Comparison of ENCODE assay signal across 1 cellular context in the genomic region with DNA sequence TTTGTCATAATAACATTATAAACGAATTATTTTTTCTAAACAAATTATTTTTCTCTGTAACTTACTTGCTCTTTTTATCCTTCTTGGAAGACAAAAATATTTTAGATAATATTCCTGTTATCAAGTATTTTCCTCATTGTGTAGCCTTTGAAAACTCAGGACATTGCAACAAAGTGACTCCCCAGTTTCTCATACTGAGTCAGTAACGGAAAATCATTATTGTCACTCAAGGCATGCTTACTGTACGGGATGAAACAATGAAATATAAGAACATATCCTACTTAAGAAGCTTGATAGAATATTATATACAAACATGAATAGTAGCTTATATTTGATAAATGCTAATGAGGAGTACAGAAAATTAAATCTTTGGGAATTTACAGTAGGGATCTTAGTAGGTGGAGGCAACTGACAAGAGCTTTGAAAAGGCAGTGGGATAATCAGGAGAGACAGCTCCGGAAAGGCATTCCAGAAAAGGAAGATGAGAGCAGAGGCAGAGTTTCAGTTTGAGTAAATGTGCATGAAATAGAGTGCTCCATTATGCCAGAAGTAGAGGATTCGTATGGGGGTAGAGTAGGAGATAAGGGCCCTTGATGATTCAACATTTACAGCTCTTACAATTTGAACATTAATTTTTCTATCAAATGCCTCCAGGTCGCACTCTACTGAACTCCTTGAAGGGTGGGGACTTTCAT.
TF ChIP-seq lines count a peak whose summit lies in the region.

No MANE protein-coding gene starts in this region.

TF ChIP-seq in K562, 482 proteins besides CTCF, POLR2A, EP300 and RAD21 (continues in another document):
- TF ChIP-seq FOSL1 (tag; conservative IDR thresholded peaks at IDR 0.05) = 0 out of 2 replicates have a peak, but pooled peaks have one; percentile 21
- TF ChIP-seq POLR2AphosphoS2 (IDR thresholded peaks at IDR 0.05; ENCODE audit: low read length) = no peak
- no peak for TF ChIP-seq ZNF57 (CRISPR knock-in tag; IDR thresholded peaks at IDR 0.05)
- TF ChIP-seq USF1 (CRISPR knock-in tag; IDR thresholded peaks at IDR 0.05) = no peak
- TF ChIP-seq NFE2 (IDR thresholded peaks at IDR 0.05; ENCODE audit: low read depth) = peak; percentile 21; the same call in 1 of the 2 replicates
- TF ChIP-seq, protein P1, sequence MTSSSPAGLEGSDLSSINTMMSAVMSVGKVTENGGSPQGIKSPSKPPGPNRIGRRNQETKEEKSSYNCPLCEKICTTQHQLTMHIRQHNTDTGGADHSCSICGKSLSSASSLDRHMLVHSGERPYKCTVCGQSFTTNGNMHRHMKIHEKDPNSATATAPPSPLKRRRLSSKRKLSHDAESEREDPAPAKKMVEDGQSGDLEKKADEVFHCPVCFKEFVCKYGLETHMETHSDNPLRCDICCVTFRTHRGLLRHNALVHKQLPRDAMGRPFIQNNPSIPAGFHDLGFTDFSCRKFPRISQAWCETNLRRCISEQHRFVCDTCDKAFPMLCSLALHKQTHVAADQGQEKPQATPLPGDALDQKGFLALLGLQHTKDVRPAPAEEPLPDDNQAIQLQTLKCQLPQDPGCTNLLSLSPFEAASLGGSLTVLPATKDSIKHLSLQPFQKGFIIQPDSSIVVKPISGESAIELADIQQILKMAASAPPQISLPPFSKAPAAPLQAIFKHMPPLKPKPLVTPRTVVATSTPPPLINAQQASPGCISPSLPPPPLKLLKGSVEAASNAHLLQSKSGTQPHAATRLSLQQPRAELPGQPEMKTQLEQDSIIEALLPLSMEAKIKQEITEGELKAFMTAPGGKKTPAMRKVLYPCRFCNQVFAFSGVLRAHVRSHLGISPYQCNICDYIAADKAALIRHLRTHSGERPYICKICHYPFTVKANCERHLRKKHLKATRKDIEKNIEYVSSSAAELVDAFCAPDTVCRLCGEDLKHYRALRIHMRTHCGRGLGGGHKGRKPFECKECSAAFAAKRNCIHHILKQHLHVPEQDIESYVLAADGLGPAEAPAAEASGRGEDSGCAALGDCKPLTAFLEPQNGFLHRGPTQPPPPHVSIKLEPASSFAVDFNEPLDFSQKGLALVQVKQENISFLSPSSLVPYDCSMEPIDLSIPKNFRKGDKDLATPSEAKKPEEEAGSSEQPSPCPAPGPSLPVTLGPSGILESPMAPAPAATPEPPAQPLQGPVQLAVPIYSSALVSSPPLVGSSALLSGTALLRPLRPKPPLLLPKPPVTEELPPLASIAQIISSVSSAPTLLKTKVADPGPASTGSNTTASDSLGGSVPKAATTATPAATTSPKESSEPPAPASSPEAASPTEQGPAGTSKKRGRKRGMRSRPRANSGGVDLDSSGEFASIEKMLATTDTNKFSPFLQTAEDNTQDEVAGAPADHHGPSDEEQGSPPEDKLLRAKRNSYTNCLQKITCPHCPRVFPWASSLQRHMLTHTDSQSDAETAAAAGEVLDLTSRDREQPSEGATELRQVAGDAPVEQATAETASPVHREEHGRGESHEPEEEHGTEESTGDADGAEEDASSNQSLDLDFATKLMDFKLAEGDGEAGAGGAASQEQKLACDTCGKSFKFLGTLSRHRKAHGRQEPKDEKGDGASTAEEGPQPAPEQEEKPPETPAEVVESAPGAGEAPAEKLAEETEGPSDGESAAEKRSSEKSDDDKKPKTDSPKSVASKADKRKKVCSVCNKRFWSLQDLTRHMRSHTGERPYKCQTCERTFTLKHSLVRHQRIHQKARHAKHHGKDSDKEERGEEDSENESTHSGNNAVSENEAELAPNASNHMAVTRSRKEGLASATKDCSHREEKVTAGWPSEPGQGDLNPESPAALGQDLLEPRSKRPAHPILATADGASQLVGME (CRISPR knock-in tag; IDR thresholded peaks at IDR 0.05) = no peak
- no peak for TF ChIP-seq JUND (IDR thresholded peaks at IDR 0.05; ENCODE audit: borderline replicate concordance, low read depth, low read length)
- TF ChIP-seq JUND (tag; IDR thresholded peaks at IDR 0.05; ENCODE audit: borderline replicate concordance, low read depth, low read length) = peak; percentile 44; the same call in 1 of the 3 replicates
- TF ChIP-seq RBM17 (IDR thresholded peaks at IDR 0.05; ENCODE audit: borderline replicate concordance, low read depth, low read length) = no peak
- TF ChIP-seq SMARCA5 (IDR thresholded peaks at IDR 0.05) = no peak
- TF ChIP-seq ARID3A (IDR thresholded peaks at IDR 0.05; ENCODE audit: borderline replicate concordance, low read depth, low read length) = peak; percentile 54; the same call in 1 of the 2 replicates
- TF ChIP-seq, protein P2, sequence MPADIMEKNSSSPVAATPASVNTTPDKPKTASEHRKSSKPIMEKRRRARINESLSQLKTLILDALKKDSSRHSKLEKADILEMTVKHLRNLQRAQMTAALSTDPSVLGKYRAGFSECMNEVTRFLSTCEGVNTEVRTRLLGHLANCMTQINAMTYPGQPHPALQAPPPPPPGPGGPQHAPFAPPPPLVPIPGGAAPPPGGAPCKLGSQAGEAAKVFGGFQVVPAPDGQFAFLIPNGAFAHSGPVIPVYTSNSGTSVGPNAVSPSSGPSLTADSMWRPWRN (IDR thresholded peaks at IDR 0.05; ENCODE audit: low read depth) = no peak
- TF ChIP-seq EWSR1 (IDR thresholded peaks at IDR 0.05; ENCODE audit: borderline replicate concordance, low read depth, partially characterized antibody) = no peak
- TF ChIP-seq PRDM10 (IDR thresholded peaks at IDR 0.05; ENCODE audit: partially characterized antibody) = no peak
- TF ChIP-seq SIN3B (IDR thresholded peaks at IDR 0.05; ENCODE audit: low read depth) = no peak
- TF ChIP-seq, protein P3, sequence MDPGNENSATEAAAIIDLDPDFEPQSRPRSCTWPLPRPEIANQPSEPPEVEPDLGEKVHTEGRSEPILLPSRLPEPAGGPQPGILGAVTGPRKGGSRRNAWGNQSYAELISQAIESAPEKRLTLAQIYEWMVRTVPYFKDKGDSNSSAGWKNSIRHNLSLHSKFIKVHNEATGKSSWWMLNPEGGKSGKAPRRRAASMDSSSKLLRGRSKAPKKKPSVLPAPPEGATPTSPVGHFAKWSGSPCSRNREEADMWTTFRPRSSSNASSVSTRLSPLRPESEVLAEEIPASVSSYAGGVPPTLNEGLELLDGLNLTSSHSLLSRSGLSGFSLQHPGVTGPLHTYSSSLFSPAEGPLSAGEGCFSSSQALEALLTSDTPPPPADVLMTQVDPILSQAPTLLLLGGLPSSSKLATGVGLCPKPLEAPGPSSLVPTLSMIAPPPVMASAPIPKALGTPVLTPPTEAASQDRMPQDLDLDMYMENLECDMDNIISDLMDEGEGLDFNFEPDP (CRISPR knock-in tag; IDR thresholded peaks at IDR 0.05) = no peak
- no peak for TF ChIP-seq KDM1A (IDR thresholded peaks at IDR 0.05)
- no peak for TF ChIP-seq NCOA6 (IDR thresholded peaks at IDR 0.05)
- TF ChIP-seq CREB3L1 (IDR thresholded peaks at IDR 0.05; ENCODE audit: borderline replicate concordance, low read depth) = no peak
- 0 out of 2 replicates have a peak, but pooled peaks have one; percentile 5 for TF ChIP-seq ZBTB40 (IDR thresholded peaks at IDR 0.05)
- TF ChIP-seq ZBTB40 (CRISPR knock-in tag; IDR thresholded peaks at IDR 0.05) = no peak
- no peak for TF ChIP-seq TSC22D4 (tag; IDR thresholded peaks at IDR 0.05)
